In the genomic region with DNA sequence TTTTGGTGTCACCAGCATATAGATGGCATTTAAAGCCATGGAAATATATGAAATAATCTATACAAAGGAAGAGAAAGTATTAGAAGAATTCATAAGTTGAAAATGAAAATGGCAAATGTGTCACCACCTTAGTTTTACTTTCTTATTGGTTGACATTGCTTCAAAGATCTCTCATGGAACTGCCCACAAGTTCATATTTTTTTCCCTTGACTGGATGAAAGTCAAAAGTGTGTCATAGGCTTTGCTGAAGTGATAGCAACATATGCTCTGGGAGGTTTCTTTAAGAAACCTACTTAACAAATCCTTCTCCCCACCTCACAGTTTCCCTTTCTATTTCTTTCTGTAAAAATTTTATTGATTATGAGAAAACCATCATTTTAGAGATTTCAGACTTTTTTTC, we compare ENCODE assay signal across 15 cellular contexts.
DNase-seq lines count a peak whose midpoint lies in the region; ATAC-seq lines count a peak whose summit lies in the region.
"Had no signal": no experiment of that assay in that cellular context is flagged by ENCODE, and none has a peak within 500 bp of the region (broad histone marks: within the 10 kb centered on the region; RNA-seq: fewer than 3 reads in every experiment).

No MANE protein-coding gene starts in this region.

- H3K27me3 Mint-ChIP-seq in activated naive CD4-positive, alpha-beta T cell treated with anti-CD3 and anti-CD28 coated beads for 36 hours (ENCODE audit: low read depth), result no peaks in the 10 kb centered on the region
- no peaks in the 10 kb centered on the region for H3K27me3 Mint-ChIP-seq in stimulated activated naive CD8-positive, alpha-beta T cell treated with anti-CD3 and anti-CD28 coated beads, Interleukin-15, Interleukin-2, amounts not matched to agents 100 ng/mL and 50 ng/mL, for 24 hours
- H3K27me3 Mint-ChIP-seq: activated CD4-positive, alpha-beta memory T cell treated with anti-CD3 and anti-CD28 coated beads, Interleukin-2, amount 10 ng/mL, durations not matched to agents 7 days and 5 days had no signal

- H3K36me3 Mint-ChIP-seq in activated naive CD4-positive, alpha-beta T cell treated with anti-CD3 and anti-CD28 coated beads for 36 hours (ENCODE audit: low read depth), result peaks cover 15% of the 10 kb centered on the region
- H3K36me3 Mint-ChIP-seq in stimulated activated naive CD8-positive, alpha-beta T cell treated with anti-CD3 and anti-CD28 coated beads, Interleukin-15, Interleukin-2, amounts not matched to agents 100 ng/mL and 50 ng/mL, for 24 hours (ENCODE audit: low read depth), result peaks cover 37% of the 10 kb centered on the region

- DNase-seq in activated naive CD4-positive, alpha-beta T cell treated with anti-CD3 and anti-CD28 coated beads for 36 hours, result no peak
- DNase-seq in activated naive CD4-positive, alpha-beta T cell treated with anti-CD3 and anti-CD28 coated beads, Interleukin-2, amount 50 U/mL, for 16 hours, result no peak
- no peak for DNase-seq in activated effector memory CD4-positive, alpha-beta T cell treated with Interleukin-2 at 50 U/mL for 16 hours
- no peak for DNase-seq in activated gamma-delta T cell treated with Interleukin-2 at 50 U/mL for 16 hours
- DNase-seq: ACHN; activated CD4-positive, alpha-beta memory T cell treated with anti-CD3 and anti-CD28 coated beads, Interleukin-2, amount 10 ng/mL, durations not matched to agents 7 days and 5 days; heart left ventricle; NCI-H1417; NCI-H446 treated with DMSO at 0.1 percent for 48 hours; stimulated activated naive CD4-positive, alpha-beta T cell treated with Interleukin-2 at 50 U/mL for 16 hours had no signal

- CTCF ChIA-PET in activated naive CD4-positive, alpha-beta T cell treated with anti-CD3 and anti-CD28 coated beads for 36 hours (lab: Charles Lee), result no interaction called here

- no peak overlapping the region for H3K4me3 Mint-ChIP-seq in activated naive CD4-positive, alpha-beta T cell treated with anti-CD3 and anti-CD28 coated beads for 36 hours
- H3K4me3 Mint-ChIP-seq in stimulated activated naive CD8-positive, alpha-beta T cell treated with anti-CD3 and anti-CD28 coated beads, Interleukin-15, Interleukin-2, amounts not matched to agents 100 ng/mL and 50 ng/mL, for 24 hours, result no peak overlapping the region
- H3K4me3 Mint-ChIP-seq: activated CD4-positive, alpha-beta memory T cell treated with anti-CD3 and anti-CD28 coated beads, Interleukin-2, amount 10 ng/mL, durations not matched to agents 7 days and 5 days had no signal

- H3K9me3 Mint-ChIP-seq in activated naive CD4-positive, alpha-beta T cell treated with anti-CD3 and anti-CD28 coated beads for 36 hours, result no peaks in the 10 kb centered on the region
- no peaks in the 10 kb centered on the region for H3K9me3 Mint-ChIP-seq in stimulated activated naive CD8-positive, alpha-beta T cell treated with anti-CD3 and anti-CD28 coated beads, Interleukin-15, Interleukin-2, amounts not matched to agents 100 ng/mL and 50 ng/mL, for 24 hours
- H3K9me3 Mint-ChIP-seq: activated CD4-positive, alpha-beta memory T cell treated with anti-CD3 and anti-CD28 coated beads, Interleukin-2, amount 10 ng/mL, durations not matched to agents 7 days and 5 days had no signal

- H3K27ac Mint-ChIP-seq in activated naive CD4-positive, alpha-beta T cell treated with anti-CD3 and anti-CD28 coated beads for 36 hours, result peak overlapping the region; percentile 53
- peak overlapping the region; percentile 31 for H3K27ac Mint-ChIP-seq in stimulated activated naive CD8-positive, alpha-beta T cell treated with anti-CD3 and anti-CD28 coated beads, Interleukin-15, Interleukin-2, amounts not matched to agents 100 ng/mL and 50 ng/mL, for 24 hours
- H3K27ac Mint-ChIP-seq: activated CD4-positive, alpha-beta memory T cell treated with anti-CD3 and anti-CD28 coated beads, Interleukin-2, amount 10 ng/mL, durations not matched to agents 7 days and 5 days had no signal

- intact Hi-C loops in activated naive CD4-positive, alpha-beta T cell treated with anti-CD3 and anti-CD28 coated beads for 36 hours (cut with micrococcal nuclease), result loop anchor here (1.0 to 10.0 kb wide), 3 partner anchors 127 to 600 kb away; partner anchors contain the start of gene VPS13A

- peaks cover 13% of the 10 kb centered on the region for H3K4me1 Mint-ChIP-seq in activated naive CD4-positive, alpha-beta T cell treated with anti-CD3 and anti-CD28 coated beads for 36 hours (ENCODE audit: low read depth)
- H3K4me1 Mint-ChIP-seq in stimulated activated naive CD8-positive, alpha-beta T cell treated with anti-CD3 and anti-CD28 coated beads, Interleukin-15, Interleukin-2, amounts not matched to agents 100 ng/mL and 50 ng/mL, for 24 hours (ENCODE audit: low read depth), result peaks cover 12% of the 10 kb centered on the region

- ATAC-seq in GM21786 (IDR thresholded peaks at IDR 0.05; ENCODE audit: unreplicated experiment), result peak; percentile 66
- peak; percentile 37 for ATAC-seq in HG03558 (IDR thresholded peaks at IDR 0.05; ENCODE audit: extremely low read depth, unreplicated experiment)
- ATAC-seq in HG03095 (IDR thresholded peaks at IDR 0.05; ENCODE audit: unreplicated experiment), result no peak
- ATAC-seq: heart left ventricle, K562 had no signal
